ENCODE assay signal across 1 cellular context in the genomic region with DNA sequence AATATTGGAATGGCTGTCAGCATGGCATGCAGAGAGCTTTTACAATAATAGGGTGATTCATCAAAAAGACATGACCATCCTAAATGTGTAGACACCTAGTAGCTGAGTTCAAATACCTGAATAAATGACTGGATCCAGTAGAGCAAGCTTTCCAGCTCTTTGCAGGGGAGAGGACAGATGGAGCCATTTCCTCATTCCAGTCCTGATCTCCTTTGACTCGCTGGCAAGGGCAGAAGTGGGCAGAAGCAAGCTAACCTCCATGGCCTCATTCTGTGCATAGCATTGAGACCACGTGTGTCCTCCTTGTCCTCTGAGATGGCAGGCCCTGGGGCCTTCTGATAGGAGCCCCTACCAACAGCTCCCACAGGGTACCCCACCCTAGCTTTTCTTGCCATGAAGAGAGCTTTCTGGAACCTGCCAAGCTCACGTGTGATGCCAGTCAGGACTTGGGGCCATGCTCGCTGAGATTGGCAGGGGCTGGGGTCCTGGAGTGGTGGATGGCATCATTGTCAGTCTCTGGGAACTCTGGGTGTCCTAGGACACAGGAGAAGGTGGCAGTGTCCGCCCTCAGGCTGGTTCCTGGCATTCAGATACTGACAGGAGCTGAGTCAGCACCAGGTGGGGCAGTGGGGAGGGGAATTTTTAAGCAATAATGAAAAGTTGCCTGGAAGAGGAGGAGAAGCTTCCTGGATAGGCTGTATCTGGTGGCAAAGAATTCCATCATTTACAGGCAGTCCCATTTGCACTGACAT.
TF ChIP-seq lines count a peak whose summit lies in the region.

No MANE protein-coding gene starts in this region.

TF ChIP-seq in liver, 16 proteins besides CTCF, POLR2A, EP300 and RAD21 (continued from another document):
- TF ChIP-seq, protein P1, sequence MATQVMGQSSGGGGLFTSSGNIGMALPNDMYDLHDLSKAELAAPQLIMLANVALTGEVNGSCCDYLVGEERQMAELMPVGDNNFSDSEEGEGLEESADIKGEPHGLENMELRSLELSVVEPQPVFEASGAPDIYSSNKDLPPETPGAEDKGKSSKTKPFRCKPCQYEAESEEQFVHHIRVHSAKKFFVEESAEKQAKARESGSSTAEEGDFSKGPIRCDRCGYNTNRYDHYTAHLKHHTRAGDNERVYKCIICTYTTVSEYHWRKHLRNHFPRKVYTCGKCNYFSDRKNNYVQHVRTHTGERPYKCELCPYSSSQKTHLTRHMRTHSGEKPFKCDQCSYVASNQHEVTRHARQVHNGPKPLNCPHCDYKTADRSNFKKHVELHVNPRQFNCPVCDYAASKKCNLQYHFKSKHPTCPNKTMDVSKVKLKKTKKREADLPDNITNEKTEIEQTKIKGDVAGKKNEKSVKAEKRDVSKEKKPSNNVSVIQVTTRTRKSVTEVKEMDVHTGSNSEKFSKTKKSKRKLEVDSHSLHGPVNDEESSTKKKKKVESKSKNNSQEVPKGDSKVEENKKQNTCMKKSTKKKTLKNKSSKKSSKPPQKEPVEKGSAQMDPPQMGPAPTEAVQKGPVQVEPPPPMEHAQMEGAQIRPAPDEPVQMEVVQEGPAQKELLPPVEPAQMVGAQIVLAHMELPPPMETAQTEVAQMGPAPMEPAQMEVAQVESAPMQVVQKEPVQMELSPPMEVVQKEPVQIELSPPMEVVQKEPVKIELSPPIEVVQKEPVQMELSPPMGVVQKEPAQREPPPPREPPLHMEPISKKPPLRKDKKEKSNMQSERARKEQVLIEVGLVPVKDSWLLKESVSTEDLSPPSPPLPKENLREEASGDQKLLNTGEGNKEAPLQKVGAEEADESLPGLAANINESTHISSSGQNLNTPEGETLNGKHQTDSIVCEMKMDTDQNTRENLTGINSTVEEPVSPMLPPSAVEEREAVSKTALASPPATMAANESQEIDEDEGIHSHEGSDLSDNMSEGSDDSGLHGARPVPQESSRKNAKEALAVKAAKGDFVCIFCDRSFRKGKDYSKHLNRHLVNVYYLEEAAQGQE (IDR thresholded peaks at IDR 0.05) = no peak
- no peak for TF ChIP-seq EGR1 (IDR thresholded peaks at IDR 0.05; ENCODE audit: low read depth in 2 of 2)
